In genomic region chr10:86520871-86521619, GRCh38 we compare ENCODE assay signal across 7 cellular contexts. TPM values are rescaled to one million over a fixed set of nuclear protein-coding genes. Genes with fewer than 3 reads are reported as not detected.
DNase-seq lines count a peak whose midpoint lies in the region; TF ChIP-seq lines count a peak whose summit lies in the region.

No MANE protein-coding gene starts in this region.

- peak overlapping the region; percentile 73 for H2AFZ ChIP-seq in Loucy (ENCODE audit: low read length)

- peak overlapping the region; percentile 87 for H3K4me3 ChIP-seq in H7 (ENCODE audit: insufficient read depth, low read depth, low read length)
- H3K4me3 ChIP-seq in Loucy (ENCODE audit: low read length, poor library complexity, severe bottlenecking): peak overlapping the region; percentile 75
- peak overlapping the region; percentile 92 for H3K4me3 ChIP-seq in endodermal cell (ENCODE audit: low read length)
- H3K4me3 ChIP-seq in mononuclear cell (ENCODE audit: low read length): peak overlapping the region; percentile 90
- H3K4me3 ChIP-seq in stomach: peak overlapping the region; percentile 76 to 97 (median 93)

- WGBS in endodermal cell (ENCODE audit: insufficient coverage in 1 of 2, insufficient read length in 1 of 2), 2 experiments: 0% methylated on average over 6 to 64 of the region's 64 CpGs
- WGBS in stomach, 5 donors: 0 to 1% (median 0%) methylated on average over 35 to 64 of the region's 64 CpGs

- H4K20me1 ChIP-seq in Loucy (ENCODE audit: insufficient read depth, low read length, poor library complexity, severe bottlenecking): peaks cover 54% of the 10 kb centered on the region

- peak overlapping the region; percentile 95 for H3K4me3 Mint-ChIP-seq in endodermal cell

- no peaks in the 10 kb centered on the region for H3K9me3 Mint-ChIP-seq in endodermal cell

- H3K4me1 Mint-ChIP-seq in endodermal cell: peaks cover 20% of the 10 kb centered on the region

- TF ChIP-seq POLR2A in stomach (IDR thresholded peaks at IDR 0.05): no peak

- H3K9ac ChIP-seq in Loucy (ENCODE audit: low read depth, low read length, poor library complexity, severe bottlenecking) (peak overlapping the region; percentile 92), endodermal cell (ENCODE audit: extremely low read depth, low read length, poor library complexity, severe bottlenecking) (peak overlapping the region; percentile 84)

- H3K36me3 ChIP-seq in H7 (replicated peaks; ENCODE audit: control insufficient read depth, insufficient read depth, low read length) (peaks cover 3% of the 10 kb centered on the region), Loucy (ENCODE audit: insufficient read depth, low read length) (peaks cover 9% of the 10 kb centered on the region), endodermal cell (ENCODE audit: control insufficient read depth, insufficient read depth, low read length) (peaks cover 23% of the 10 kb centered on the region), stomach (peaks cover 8 to 21% (median 20%) of the 10 kb centered on the region in 4 donors)

- no peak for TF ChIP-seq CTCF in GM13976 (IDR thresholded peaks at IDR 0.05; ENCODE audit: borderline replicate concordance, control extremely low read depth, extremely low read depth, insufficient read depth, missing control alignments)
- TF ChIP-seq CTCF in Loucy (conservative IDR thresholded peaks at IDR 0.05; ENCODE audit: low read length): no peak
- TF ChIP-seq CTCF in endodermal cell (conservative IDR thresholded peaks at IDR 0.05): no peak
- no peak for TF ChIP-seq CTCF in stomach (IDR thresholded peaks at IDR 0.05)

- H3K27ac ChIP-seq in endodermal cell (ENCODE audit: low read depth, low read length) (peak overlapping the region; percentile 69), stomach (peak overlapping the region; percentile 93 to 99 (median 99))

- H3K27me3 ChIP-seq in H7 (ENCODE audit: control insufficient read depth, insufficient read depth, low read length) (no peaks in the 10 kb centered on the region; the same call in 1 of the 2 replicates), Loucy (ENCODE audit: insufficient read depth, low read length, poor library complexity, severe bottlenecking) (peaks cover 4% of the 10 kb centered on the region), endodermal cell (ENCODE audit: control insufficient read depth, insufficient read depth, low read length, poor library complexity, severe bottlenecking) (no peaks in the 10 kb centered on the region), mononuclear cell (ENCODE audit: insufficient read depth, low read length) (no peaks in the 10 kb centered on the region), stomach (no peaks in the 10 kb centered on the region)

- H3K36me3 Mint-ChIP-seq in endodermal cell (ENCODE audit: low read depth): peaks cover 25% of the 10 kb centered on the region

- no peaks in the 10 kb centered on the region for H3F3A ChIP-seq in Loucy (ENCODE audit: low read depth)

- no peaks in the 10 kb centered on the region for H3K9me3 ChIP-seq in Loucy (ENCODE audit: insufficient read depth, low read depth, low read length)
- H3K9me3 ChIP-seq in endodermal cell (ENCODE audit: control insufficient read depth, low read length): no peaks in the 10 kb centered on the region
- no peaks in the 10 kb centered on the region for H3K9me3 ChIP-seq in mononuclear cell (ENCODE audit: low read depth, low read length)
- no peaks in the 10 kb centered on the region for H3K9me3 ChIP-seq in stomach

- no peak for TF ChIP-seq EP300 in stomach (IDR thresholded peaks at IDR 0.05)

- DNase-seq in GM13976 (ENCODE audit: low spot score) (peak; percentile 68), H7 (peak; percentile 85), endodermal cell (peak; percentile 84), stomach (peak; percentile 61)
- DNase-seq in activated CD8-positive, alpha-beta memory T cell treated with anti-CD3 and anti-CD28 coated beads for 24 hours: peak; percentile 74

- H3K27me3 Mint-ChIP-seq in endodermal cell (ENCODE audit: insufficient read depth): no peaks in the 10 kb centered on the region

- peaks cover 53% of the 10 kb centered on the region for H3K4me1 ChIP-seq in Loucy (ENCODE audit: insufficient read depth, low read length, poor library complexity, severe bottlenecking)
- H3K4me1 ChIP-seq in endodermal cell (ENCODE audit: control insufficient read depth, insufficient read depth, low read length): no peaks in the 10 kb centered on the region
- peaks cover 28% of the 10 kb centered on the region for H3K4me1 ChIP-seq in mononuclear cell (ENCODE audit: insufficient read depth, low read length)
- peaks cover 36 to 78% (median 57%) of the 10 kb centered on the region in 4 donors for H3K4me1 ChIP-seq in stomach

- no peaks in the 10 kb centered on the region for H3K9me2 ChIP-seq in Loucy (replicated peaks; ENCODE audit: low read depth, low read length)

- peak overlapping the region; percentile 86 for H3K4me2 ChIP-seq in Loucy (ENCODE audit: low read depth, low read length, poor library complexity, severe bottlenecking)

- in situ Hi-C loops in GM13976 (cut with MboI; ENCODE audit: low sequenced_read_pairs, unreplicated experiment): no loop called here

- intact Hi-C loops in stomach (cut with DNase I; ENCODE audit: low total_unique reads): no loop called here

- peak overlapping the region; percentile 97 for H3K27ac Mint-ChIP-seq in endodermal cell

- H3K79me2 ChIP-seq in Loucy (ENCODE audit: insufficient read depth, low read length): peaks cover 81% of the 10 kb centered on the region

RNA-seq across cellular contexts. Expression of gene WAPL, which starts 0.5 kb away (rescaled TPM):
- total RNA-seq in H7 (2014; rRNA removed; shearing (Covaris generic)): 33.5 and 44.9 TPM in 2 replicates
- total RNA-seq in endodermal cell: 10 to 100 TPM; 48.0 to 54.1 TPM
- polyA plus RNA-seq in endodermal cell (2013, experiment 1 of 2): 28.1 TPM
- 30.6 TPM for polyA plus RNA-seq in endodermal cell (2013, experiment 2 of 2)
- 72.5 TPM for total RNA-seq in mononuclear cell
- 100 to 1,000 TPM in 1 of 5 donors, 10 to 100 TPM in 4; 17.7 to 100 (median 41.0) TPM for total RNA-seq in stomach
- 10 to 100 TPM; 11.7 to 13.9 (median 13.1) TPM for polyA plus RNA-seq in stomach

Comparison
In these comparisons a context has a peak if more than half of its experiments do, and no peak if none do; other contexts are left out.
1. Peak in every context shown above with its lines: DNase-seq, H3K4me3 ChIP-seq and H3K27ac ChIP-seq.